20 cellular contexts compared by ENCODE assay signal in the genomic region with DNA sequence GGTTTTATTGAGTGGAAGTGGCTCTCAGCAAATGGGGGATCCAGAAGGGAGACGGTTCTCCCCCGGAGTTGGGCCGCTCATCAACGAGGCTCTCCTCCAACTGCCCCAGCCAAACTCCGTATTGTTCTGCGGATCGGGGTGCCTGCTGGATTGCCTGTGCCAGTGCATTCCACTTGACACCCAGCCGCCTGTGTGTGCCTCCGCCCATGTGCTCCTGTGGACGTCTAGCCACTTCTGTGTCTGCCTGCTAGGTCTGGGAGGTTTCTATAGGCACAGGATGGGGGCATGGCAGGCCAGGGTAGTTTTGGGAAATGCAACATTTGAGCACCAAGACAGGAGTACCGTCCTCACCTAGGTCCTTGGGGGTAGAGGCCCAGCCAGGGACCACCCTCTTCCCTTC.
"Had no signal": no experiment of that assay in that cellular context is flagged by ENCODE, and none has a peak within 500 bp of the region (broad histone marks: within the 10 kb centered on the region; RNA-seq: fewer than 3 reads in every experiment).

No MANE protein-coding gene starts in this region.

- DNase-seq: activated CD8-positive, alpha-beta memory T cell treated with anti-CD3 and anti-CD28 coated beads, Interleukin-2, amount 10 ng/mL, durations not matched to agents 7 days and 5 days; activated gamma-delta T cell; anterior cingulate cortex; central memory CD4-positive, alpha-beta T cell; gastrocnemius medialis; head of caudate nucleus; midbrain; stimulated activated CD4-positive, alpha-beta T cell treated with anti-CD3 and anti-CD28 coated beads, Interleukin-12 subunit alpha, Interleukin-12 subunit beta, amount 100 ng/mL, for 4 hours; stimulated activated CD4-positive, alpha-beta T cell treated with anti-CD3 and anti-CD28 coated beads, Interleukin-1b, Interleukin-23, amount 100 ng/mL, for 48 hours; stomach; testis had no signal

- H3K9me3 ChIP-seq: gastrocnemius medialis, stomach, testis, upper lobe of left lung had no signal

- H3K36me3 Mint-ChIP-seq: brain had no signal

- H3K27ac ChIP-seq: coronary artery, gastrocnemius medialis, stomach, testis, upper lobe of left lung had no signal

- H3K27ac Mint-ChIP-seq: activated CD8-positive, alpha-beta memory T cell treated with anti-CD3 and anti-CD28 coated beads, Interleukin-2, amount 10 ng/mL, durations not matched to agents 7 days and 5 days; brain; progenitor cell of endocrine pancreas; T-helper 1 cell treated with Interleukin-12 subunit alpha and Interleukin-12 subunit beta and Interleukin-4 antibody, amounts not matched to agents 30 μg/mL and 1 μg/mL, for 36 hours had no signal

- H3K27me3 Mint-ChIP-seq: activated CD8-positive, alpha-beta memory T cell treated with anti-CD3 and anti-CD28 coated beads, Interleukin-2, amount 10 ng/mL, durations not matched to agents 7 days and 5 days; progenitor cell of endocrine pancreas had no signal

- H3K36me3 ChIP-seq: gastrocnemius medialis, stomach, upper lobe of left lung had no signal

- H3K4me3 ChIP-seq: coronary artery, gastrocnemius medialis, lung, stomach, upper lobe of left lung had no signal

- H3K4me3 Mint-ChIP-seq: activated CD8-positive, alpha-beta memory T cell treated with anti-CD3 and anti-CD28 coated beads, Interleukin-2, amount 10 ng/mL, durations not matched to agents 7 days and 5 days; brain; neural crest cell; T-helper 1 cell treated with Interleukin-12 subunit alpha and Interleukin-12 subunit beta and Interleukin-4 antibody, amounts not matched to agents 30 μg/mL and 1 μg/mL, for 36 hours had no signal

- ATAC-seq: activated CD4-positive, CD25-positive, alpha-beta regulatory T cell treated with anti-CD3 and anti-CD28 coated beads, Interleukin-2, amount 50 U/mL, for 24 hours; activated CD8-positive, alpha-beta memory T cell treated with anti-CD3 and anti-CD28 coated beads, Interleukin-2, amount 10 ng/mL, durations not matched to agents 7 days and 5 days; gastrocnemius medialis; left lobe of liver had no signal

- H3K4me1 ChIP-seq: gastrocnemius medialis, stomach, testis had no signal

- H3K27me3 ChIP-seq: gastrocnemius medialis, stomach, testis, upper lobe of left lung had no signal
